ENCODE assay signal across 8 cellular contexts in genomic region chr2:201234167-201235139, GRCh38. TPM values are rescaled to one million over a fixed set of nuclear protein-coding genes. Genes with fewer than 3 reads are reported as not detected.
DNase-seq lines count a peak whose midpoint lies in the region; ATAC-seq and TF ChIP-seq lines count a peak whose summit lies in the region.

No MANE protein-coding gene starts in this region.

- H3K9me3 Mint-ChIP-seq in IgD-negative memory B cell = no peaks in the 10 kb centered on the region
- no peaks in the 10 kb centered on the region for H3K9me3 Mint-ChIP-seq in stimulated activated naive CD8-positive, alpha-beta T cell treated with anti-CD3 and anti-CD28 coated beads, Interleukin-15, Interleukin-2, amounts not matched to agents 100 ng/mL and 50 ng/mL, for 24 hours

- no peak for TF ChIP-seq EP300 in gastroesophageal sphincter (IDR thresholded peaks at IDR 0.05)

- DNase-seq in activated CD4-positive, alpha-beta T cell treated with anti-CD3 and anti-CD28 coated beads for 48 hours = peak; percentile 29
- DNase-seq in activated CD4-positive, alpha-beta T cell treated with anti-CD3 and anti-CD28 coated beads for 1 hour = no peak

- H3K36me3 ChIP-seq in duodenal mucosa (ENCODE audit: control insufficient read depth in 1 of 2, insufficient read depth in 2 of 2, low read length in 2 of 2) (no peaks in the 10 kb centered on the region), gastroesophageal sphincter (no peaks in the 10 kb centered on the region)

- H3K4me1 Mint-ChIP-seq in IgD-negative memory B cell = peaks cover 34 to 40% (median 38%) of the 10 kb centered on the region in 3 donors
- peaks cover 59% of the 10 kb centered on the region for H3K4me1 Mint-ChIP-seq in stimulated activated naive CD8-positive, alpha-beta T cell treated with anti-CD3 and anti-CD28 coated beads, Interleukin-15, Interleukin-2, amounts not matched to agents 100 ng/mL and 50 ng/mL, for 24 hours (ENCODE audit: low read depth)

- H3K36me3 Mint-ChIP-seq in IgD-negative memory B cell = peaks cover 4% of the 10 kb centered on the region
- H3K36me3 Mint-ChIP-seq in stimulated activated naive CD8-positive, alpha-beta T cell treated with anti-CD3 and anti-CD28 coated beads, Interleukin-15, Interleukin-2, amounts not matched to agents 100 ng/mL and 50 ng/mL, for 24 hours (ENCODE audit: low read depth) = peaks cover 29% of the 10 kb centered on the region

- H3K27ac ChIP-seq in duodenal mucosa (ENCODE audit: low read depth, low read length) (peak overlapping the region; percentile 85), gastroesophageal sphincter (peak overlapping the region in 1 of 4 donors; percentile 22)

- H3K27ac Mint-ChIP-seq in IgD-negative memory B cell = peak overlapping the region; percentile 95 to 97 (median 95)
- peak overlapping the region; percentile 94 for H3K27ac Mint-ChIP-seq in stimulated activated naive CD8-positive, alpha-beta T cell treated with anti-CD3 and anti-CD28 coated beads, Interleukin-15, Interleukin-2, amounts not matched to agents 100 ng/mL and 50 ng/mL, for 24 hours

- TF ChIP-seq POLR2A in gastroesophageal sphincter (IDR thresholded peaks at IDR 0.05) = no peak

- H3K27me3 ChIP-seq in duodenal mucosa (ENCODE audit: control insufficient read depth in 1 of 2, insufficient read depth in 2 of 2, low read length in 2 of 2) (no peaks in the 10 kb centered on the region), gastroesophageal sphincter (no peaks in the 10 kb centered on the region)

- no peak for ATAC-seq in gastroesophageal sphincter
- ATAC-seq in HG02840 (IDR thresholded peaks at IDR 0.05; ENCODE audit: low FRiP score, unreplicated experiment) = no peak
- no peak for ATAC-seq in GM18858 (IDR thresholded peaks at IDR 0.05; ENCODE audit: unreplicated experiment)

- TF ChIP-seq CTCF in gastroesophageal sphincter (IDR thresholded peaks at IDR 0.05) = no peak

- H3K4me3 Mint-ChIP-seq in IgD-negative memory B cell = peak overlapping the region; percentile 92 to 98 (median 95)
- H3K4me3 Mint-ChIP-seq in stimulated activated naive CD8-positive, alpha-beta T cell treated with anti-CD3 and anti-CD28 coated beads, Interleukin-15, Interleukin-2, amounts not matched to agents 100 ng/mL and 50 ng/mL, for 24 hours = peak overlapping the region; percentile 97

- no peaks in the 10 kb centered on the region for H3K27me3 Mint-ChIP-seq in IgD-negative memory B cell
- no peaks in the 10 kb centered on the region for H3K27me3 Mint-ChIP-seq in stimulated activated naive CD8-positive, alpha-beta T cell treated with anti-CD3 and anti-CD28 coated beads, Interleukin-15, Interleukin-2, amounts not matched to agents 100 ng/mL and 50 ng/mL, for 24 hours

- H3K4me3 ChIP-seq in duodenal mucosa (ENCODE audit: low read depth in 1 of 2, low read length in 2 of 2) = peak overlapping the region; percentile 77 to 97
- peak overlapping the region in 1 of 2 donors; percentile 26 for H3K4me3 ChIP-seq in gastroesophageal sphincter

- WGBS in gastroesophageal sphincter (ENCODE audit: low coverage in 1 of 2), 2 donors = 85 to 86% methylated on average over 11 to 14 of the region's 15 CpGs

- H3K9ac ChIP-seq in duodenal mucosa (ENCODE audit: low read depth in 1 of 2, low read length in 2 of 2) = peak overlapping the region; percentile 67 to 96

- H3K4me1 ChIP-seq in duodenal mucosa (ENCODE audit: control insufficient read depth in 1 of 2, insufficient read depth in 2 of 2, low read length in 2 of 2) = peaks cover 24 to 30% of the 10 kb centered on the region in 2 donors
- H3K4me1 ChIP-seq in gastroesophageal sphincter = peaks cover 0 to 25% (median 6%) of the 10 kb centered on the region in 3 donors

- H3K9me3 ChIP-seq in duodenal mucosa (ENCODE audit: control insufficient read depth in 1 of 2, low read length in 2 of 2) = no peaks in the 10 kb centered on the region
- H3K9me3 ChIP-seq in gastroesophageal sphincter = no peaks in the 10 kb centered on the region

RNA-seq across cellular contexts. Expression of gene CASP8, which starts 25.9 kb away (rescaled TPM):
- polyA plus RNA-seq in IgD-negative memory B cell = 56.1 TPM
- total RNA-seq in gastroesophageal sphincter = 10 to 100 TPM in 2 of 4 donors, 1 to 10 TPM in 2; 6.4 to 12.3 (median 10.0) TPM

RNA-seq across cellular contexts. Expression of gene CASP10, which starts 51.5 kb away (rescaled TPM):
- polyA plus RNA-seq in IgD-negative memory B cell = 14.9 TPM
- 1 to 10 TPM; 2.6 to 7.5 (median 6.3) TPM for total RNA-seq in gastroesophageal sphincter
